Comparison of ENCODE assay signal across 1 cellular context in the genomic region with DNA sequence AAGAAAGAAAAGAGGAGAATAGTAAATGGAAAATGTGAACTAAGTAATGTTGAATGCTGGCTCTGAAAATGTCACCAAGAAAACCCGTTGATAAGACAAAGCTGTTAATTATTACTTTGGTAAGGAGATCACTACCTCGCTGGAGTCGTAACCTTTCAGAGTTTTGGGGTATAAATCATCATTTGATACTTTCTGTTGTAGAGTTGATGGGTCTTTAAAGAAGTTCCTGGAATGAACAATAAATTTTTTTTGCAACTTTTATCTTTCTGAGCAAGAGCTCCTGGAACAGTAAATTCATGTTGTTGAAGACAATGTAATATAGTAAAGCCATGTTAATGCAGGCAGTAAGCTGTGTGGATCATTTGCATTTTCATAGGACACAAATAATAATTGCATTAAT.
TF ChIP-seq lines count a peak whose summit lies in the region.

No MANE protein-coding gene starts in this region.

TF ChIP-seq in K562, 482 proteins besides CTCF, POLR2A, EP300 and RAD21:
- TF ChIP-seq CREB3 (tag; conservative IDR thresholded peaks at IDR 0.05; ENCODE audit: low read depth) (no peak), PKNOX1 (IDR thresholded peaks at IDR 0.05) (0 out of 2 replicates have a peak, but pooled peaks have one; percentile 12), MEIS2 (IDR thresholded peaks at IDR 0.05; ENCODE audit: partially characterized antibody) (peak; percentile 83)
- TF ChIP-seq, protein P1, sequence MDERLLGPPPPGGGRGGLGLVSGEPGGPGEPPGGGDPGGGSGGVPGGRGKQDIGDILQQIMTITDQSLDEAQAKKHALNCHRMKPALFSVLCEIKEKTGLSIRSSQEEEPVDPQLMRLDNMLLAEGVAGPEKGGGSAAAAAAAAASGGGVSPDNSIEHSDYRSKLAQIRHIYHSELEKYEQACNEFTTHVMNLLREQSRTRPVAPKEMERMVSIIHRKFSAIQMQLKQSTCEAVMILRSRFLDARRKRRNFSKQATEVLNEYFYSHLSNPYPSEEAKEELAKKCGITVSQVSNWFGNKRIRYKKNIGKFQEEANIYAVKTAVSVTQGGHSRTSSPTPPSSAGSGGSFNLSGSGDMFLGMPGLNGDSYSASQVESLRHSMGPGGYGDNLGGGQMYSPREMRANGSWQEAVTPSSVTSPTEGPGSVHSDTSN (CRISPR knock-in tag; IDR thresholded peaks at IDR 0.05; ENCODE audit: low read depth), result no peak
- TF ChIP-seq, protein P1 (tag; conservative IDR thresholded peaks at IDR 0.05; ENCODE audit: low read depth), result peak; percentile 90
- TF ChIP-seq, protein P2, sequence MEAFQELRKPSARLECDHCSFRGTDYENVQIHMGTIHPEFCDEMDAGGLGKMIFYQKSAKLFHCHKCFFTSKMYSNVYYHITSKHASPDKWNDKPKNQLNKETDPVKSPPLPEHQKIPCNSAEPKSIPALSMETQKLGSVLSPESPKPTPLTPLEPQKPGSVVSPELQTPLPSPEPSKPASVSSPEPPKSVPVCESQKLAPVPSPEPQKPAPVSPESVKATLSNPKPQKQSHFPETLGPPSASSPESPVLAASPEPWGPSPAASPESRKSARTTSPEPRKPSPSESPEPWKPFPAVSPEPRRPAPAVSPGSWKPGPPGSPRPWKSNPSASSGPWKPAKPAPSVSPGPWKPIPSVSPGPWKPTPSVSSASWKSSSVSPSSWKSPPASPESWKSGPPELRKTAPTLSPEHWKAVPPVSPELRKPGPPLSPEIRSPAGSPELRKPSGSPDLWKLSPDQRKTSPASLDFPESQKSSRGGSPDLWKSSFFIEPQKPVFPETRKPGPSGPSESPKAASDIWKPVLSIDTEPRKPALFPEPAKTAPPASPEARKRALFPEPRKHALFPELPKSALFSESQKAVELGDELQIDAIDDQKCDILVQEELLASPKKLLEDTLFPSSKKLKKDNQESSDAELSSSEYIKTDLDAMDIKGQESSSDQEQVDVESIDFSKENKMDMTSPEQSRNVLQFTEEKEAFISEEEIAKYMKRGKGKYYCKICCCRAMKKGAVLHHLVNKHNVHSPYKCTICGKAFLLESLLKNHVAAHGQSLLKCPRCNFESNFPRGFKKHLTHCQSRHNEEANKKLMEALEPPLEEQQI (IDR thresholded peaks at IDR 0.05), result no peak
TF ChIP-seq in K562: peak in this region for 3.
